Comparison of ENCODE assay signal across 8 cellular contexts in the genomic region with DNA sequence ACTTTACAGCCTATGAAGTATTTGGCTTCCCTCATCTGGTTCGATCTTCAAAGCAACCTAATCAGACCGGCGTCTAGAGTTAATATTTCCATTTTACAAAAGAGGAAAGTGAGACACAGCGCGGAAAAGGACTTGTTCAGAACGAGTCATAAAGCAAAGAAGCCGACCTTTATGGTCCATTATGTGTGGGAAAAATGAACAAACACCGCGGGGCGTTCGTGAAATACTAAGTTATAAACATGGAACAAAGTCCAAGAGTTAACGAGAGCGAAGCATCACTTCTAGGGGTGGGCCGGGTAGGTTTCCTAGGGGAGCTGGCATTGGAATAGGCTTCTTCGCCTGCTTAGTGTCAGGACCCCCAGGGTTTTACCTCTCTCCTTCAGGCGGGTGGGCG. TPM values are rescaled to one million over a fixed set of nuclear protein-coding genes. Genes with fewer than 3 reads are reported as not detected.
DNase-seq lines count a peak whose midpoint lies in the region; ATAC-seq lines count a peak whose summit lies in the region.

No MANE protein-coding gene starts in this region.

- H3K9me3 Mint-ChIP-seq in activated T-cell treated with anti-CD3 and anti-CD28 coated beads, Interleukin-2, amount 50 U/mL, for 72 hours: no peaks in the 10 kb centered on the region
- no peaks in the 10 kb centered on the region for H3K9me3 Mint-ChIP-seq in stimulated activated naive B cell treated with anti-CD40 and anti-IgM and Interleukin-4, amounts not matched to agents 10 μg/mL and 1 μg/mL and 100 μg/mL, for 72 hours

- peaks cover 21% of the 10 kb centered on the region for H3K4me1 Mint-ChIP-seq in activated T-cell treated with anti-CD3 and anti-CD28 coated beads, Interleukin-2, amount 50 U/mL, for 72 hours (ENCODE audit: low read depth)
- peaks cover 18 to 20% of the 10 kb centered on the region in 2 donors for H3K4me1 Mint-ChIP-seq in stimulated activated naive B cell treated with anti-CD40 and anti-IgM and Interleukin-4, amounts not matched to agents 10 μg/mL and 1 μg/mL and 100 μg/mL, for 72 hours

- H3K36me3 Mint-ChIP-seq in activated T-cell treated with anti-CD3 and anti-CD28 coated beads, Interleukin-2, amount 50 U/mL, for 72 hours (ENCODE audit: insufficient read depth in 2 of 2): no peaks in the 10 kb centered on the region
- peaks cover 20 to 21% of the 10 kb centered on the region in 2 donors for H3K36me3 Mint-ChIP-seq in stimulated activated naive B cell treated with anti-CD40 and anti-IgM and Interleukin-4, amounts not matched to agents 10 μg/mL and 1 μg/mL and 100 μg/mL, for 72 hours

- H3K27me3 Mint-ChIP-seq in activated T-cell treated with anti-CD3 and anti-CD28 coated beads, Interleukin-2, amount 50 U/mL, for 72 hours (ENCODE audit: low read depth): peaks cover 10% of the 10 kb centered on the region
- peaks cover 5 to 8% of the 10 kb centered on the region in 2 donors for H3K27me3 Mint-ChIP-seq in stimulated activated naive B cell treated with anti-CD40 and anti-IgM and Interleukin-4, amounts not matched to agents 10 μg/mL and 1 μg/mL and 100 μg/mL, for 72 hours

- H3K4me3 Mint-ChIP-seq in activated T-cell treated with anti-CD3 and anti-CD28 coated beads, Interleukin-2, amount 50 U/mL, for 72 hours: peak overlapping the region; percentile 96 to 98
- peak overlapping the region; percentile 98 for H3K4me3 Mint-ChIP-seq in stimulated activated naive B cell treated with anti-CD40 and anti-IgM and Interleukin-4, amounts not matched to agents 10 μg/mL and 1 μg/mL and 100 μg/mL, for 72 hours

- peak; percentile 22 for DNase-seq in stimulated activated CD4-positive, alpha-beta T cell treated with anti-CD3 and anti-CD28 coated beads, Interleukin-15, amount 100 ng/mL, for 24 hours
- no peak for DNase-seq in stimulated activated CD4-positive, alpha-beta T cell treated with anti-CD3 and anti-CD28 coated beads, Interleukin-4, amount 100 ng/mL, for 1 hour
- peak in 1 of 2 donors; percentile 3 for DNase-seq in activated T-cell treated with anti-CD3 and anti-CD28 coated beads, Interleukin-2, amount 50 U/mL, for 72 hours
- no peak for DNase-seq in stimulated activated naive B cell treated with anti-CD40 and anti-IgM and Interleukin-4, amounts not matched to agents 10 μg/mL and 1 μg/mL and 100 μg/mL, for 72 hours
- no peak for DNase-seq in NCI-H1048 (lab: John Stamatoyannopoulos, UW)
- DNase-seq in NK-92 treated with Interleukin-12 subunit alpha and Interleukin-12 subunit beta, amount 100 ng/mL, for 24 hours (lab: John Stamatoyannopoulos, UW): no peak

- H3K4me3 ChIP-seq in iPS-18c (ENCODE audit: insufficient read depth, low read depth, low read length): peak overlapping the region; percentile 89; the same call in 1 of the 2 replicates

- no peak for ATAC-seq in activated T-cell treated with anti-CD3 and anti-CD28 coated beads, Interleukin-2, amount 50 U/mL, for 72 hours (replicated peaks in 1 of 2)
- ATAC-seq in stimulated activated naive B cell treated with anti-CD40 and anti-IgM and Interleukin-4, amounts not matched to agents 10 μg/mL and 1 μg/mL and 100 μg/mL, for 72 hours (replicated peaks): peak in 1 of 2 donors; percentile 3
- no peak for ATAC-seq in HG03342 (IDR thresholded peaks at IDR 0.05; ENCODE audit: unreplicated experiment)

- no peaks in the 10 kb centered on the region for H3K9me3 ChIP-seq in iPS-18c (ENCODE audit: control insufficient read depth, insufficient read depth, low read length)

- H3K27ac Mint-ChIP-seq in activated T-cell treated with anti-CD3 and anti-CD28 coated beads, Interleukin-2, amount 50 U/mL, for 72 hours: peak overlapping the region; percentile 47
- H3K27ac Mint-ChIP-seq in stimulated activated naive B cell treated with anti-CD40 and anti-IgM and Interleukin-4, amounts not matched to agents 10 μg/mL and 1 μg/mL and 100 μg/mL, for 72 hours: peak overlapping the region; percentile 72

RNA-seq across cellular contexts. Expression of gene DUSP18, which starts 0.6 kb away (rescaled TPM):
- 10 to 100 TPM in 1 of 2 donors, 1 to 10 TPM in 1; 9.7 to 14.3 TPM for total RNA-seq in activated T-cell treated with anti-CD3 and anti-CD28 coated beads, Interleukin-2, amount 50 U/mL, for 72 hours

RNA-seq across cellular contexts. Expression of gene OSBP2, which starts 27.6 kb away (rescaled TPM):
- total RNA-seq in activated T-cell treated with anti-CD3 and anti-CD28 coated beads, Interleukin-2, amount 50 U/mL, for 72 hours: 10 to 100 TPM in 1 of 2 donors, 1 to 10 TPM in 1; 7.2 to 11.9 TPM

RNA-seq across cellular contexts. Expression of gene SLC35E4, which starts 31.5 kb away (rescaled TPM):
- total RNA-seq in activated T-cell treated with anti-CD3 and anti-CD28 coated beads, Interleukin-2, amount 50 U/mL, for 72 hours: 1 to 10 TPM; 6.6 to 8.8 TPM
